12 cellular contexts compared by ENCODE assay signal in the genomic region with DNA sequence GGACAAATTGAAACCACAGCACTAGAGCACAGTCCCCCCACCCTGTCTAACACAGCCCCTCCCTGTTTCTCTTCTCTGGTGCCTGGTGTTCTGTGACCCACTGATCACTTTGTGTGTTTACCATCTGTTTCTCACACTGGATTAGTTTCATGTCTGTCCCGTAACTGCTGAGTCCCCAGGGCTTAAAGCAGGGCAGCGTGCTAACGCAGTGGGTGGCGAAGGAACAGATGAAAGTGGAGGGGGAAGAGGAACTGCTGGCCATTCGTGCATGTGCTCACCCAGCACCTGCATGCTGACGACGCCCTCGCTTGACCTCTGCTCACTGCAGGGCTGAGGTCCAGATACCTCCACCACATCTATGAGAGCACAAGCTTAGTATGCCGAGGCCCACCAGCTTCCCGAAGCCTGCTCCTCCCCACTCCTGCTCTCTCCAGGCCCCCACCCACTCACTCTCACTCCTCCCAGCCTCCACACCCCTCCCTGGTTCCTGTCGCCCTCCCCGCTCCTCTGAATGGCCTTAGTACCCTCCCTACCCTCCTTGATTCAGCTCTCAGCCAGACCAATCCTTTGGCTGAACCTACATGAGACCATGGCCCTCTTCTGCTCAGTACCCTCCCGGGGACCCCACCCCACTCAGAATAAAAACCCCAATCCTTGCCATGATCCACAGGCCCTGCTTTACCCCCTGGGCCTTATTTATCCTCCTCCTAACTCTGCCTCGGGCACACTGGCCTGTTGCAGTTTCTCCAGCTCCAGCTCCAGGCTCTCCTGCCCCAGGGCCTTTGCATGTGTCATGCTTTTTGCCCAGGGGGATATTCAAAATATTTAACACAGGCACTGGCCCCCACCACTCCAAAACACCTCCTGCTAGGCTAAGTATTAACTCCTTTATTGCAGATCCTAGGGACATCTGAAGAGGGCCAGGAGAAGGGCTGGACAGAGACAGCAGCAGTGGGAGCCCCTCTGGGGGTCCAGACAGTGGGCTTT. TPM values are rescaled to one million over a fixed set of nuclear protein-coding genes. Genes with fewer than 3 reads are reported as not detected.
A peak's percentile ranks its signal among the peaks of the same experiment; 100 is the strongest.
DNase-seq lines count a peak whose midpoint lies in the region; ATAC-seq and TF ChIP-seq lines count a peak whose summit lies in the region.
"Had no signal": no experiment of that assay in that cellular context is flagged by ENCODE, and none has a peak within 500 bp of the region (broad histone marks: within the 10 kb centered on the region; RNA-seq: fewer than 3 reads in every experiment).

No MANE protein-coding gene starts in this region.

- H3K36me3 ChIP-seq in DOHH2 (ENCODE audit: control insufficient read depth, low read length), result no peaks in the 10 kb centered on the region
- H3K36me3 ChIP-seq: neutrophil had no signal

- H3K4me1 Mint-ChIP-seq in activated T-helper 17 cell treated with anti-CD3 and anti-CD28 coated beads, Interleukin-2, amount 50 U/mL, for 72 hours, result no peaks in the 10 kb centered on the region

- H3K4me1 ChIP-seq in DOHH2 (ENCODE audit: control insufficient read depth, low read length), result peaks cover 56% of the 10 kb centered on the region

- H3K27ac Mint-ChIP-seq in activated T-helper 17 cell treated with anti-CD3 and anti-CD28 coated beads, Interleukin-2, amount 50 U/mL, for 72 hours, result peak overlapping the region; percentile 44
- H3K27ac Mint-ChIP-seq: activated CD8-positive, alpha-beta memory T cell treated with anti-CD3 and anti-CD28 coated beads, Interleukin-2, amount 10 ng/mL, durations not matched to agents 7 days and 5 days had no signal

- no peaks in the 10 kb centered on the region for H4K20me1 ChIP-seq in DOHH2 (ENCODE audit: control insufficient read depth, insufficient read depth, low read depth, low read length)

- H3K9me3 ChIP-seq in DOHH2 (ENCODE audit: control insufficient read depth, insufficient read depth, low read length), result no peaks in the 10 kb centered on the region
- H3K9me3 ChIP-seq: neutrophil had no signal

- 0 out of 2 replicates have a peak overlapping the region, but pooled peaks have one; percentile 13 for H3K4me3 ChIP-seq in DOHH2 (ENCODE audit: low read length)

- DNase-seq in activated CD8-positive, alpha-beta memory T cell treated with anti-CD3 and anti-CD28 coated beads, Interleukin-2, amount 50 U/mL, for 4 hours, result no peak
- DNase-seq: activated CD8-positive, alpha-beta memory T cell treated with anti-CD3 and anti-CD28 coated beads, Interleukin-2, amount 10 ng/mL, durations not matched to agents 7 days and 5 days; H7; NCI-H1105 had no signal

- peak overlapping the region; percentile 44 for H3K4me2 ChIP-seq in DOHH2 (ENCODE audit: low read length)

- H3F3A ChIP-seq in DOHH2 (ENCODE audit: control insufficient read depth, insufficient read depth), result peaks cover 5% of the 10 kb centered on the region

- H3K27me3 ChIP-seq in DOHH2 (ENCODE audit: control insufficient read depth, low read length), result no peaks in the 10 kb centered on the region

- H3K79me2 ChIP-seq in DOHH2 (ENCODE audit: control insufficient read depth, low read length), result no peaks in the 10 kb centered on the region

- no peaks in the 10 kb centered on the region for H3K9me3 Mint-ChIP-seq in activated T-helper 17 cell treated with anti-CD3 and anti-CD28 coated beads, Interleukin-2, amount 50 U/mL, for 72 hours

- no peaks in the 10 kb centered on the region for H3K36me3 Mint-ChIP-seq in activated T-helper 17 cell treated with anti-CD3 and anti-CD28 coated beads, Interleukin-2, amount 50 U/mL, for 72 hours (ENCODE audit: low read depth)
- H3K36me3 Mint-ChIP-seq: activated CD8-positive, alpha-beta memory T cell treated with anti-CD3 and anti-CD28 coated beads, Interleukin-2, amount 10 ng/mL, durations not matched to agents 7 days and 5 days had no signal

- no peaks in the 10 kb centered on the region for H3K27me3 Mint-ChIP-seq in activated T-helper 17 cell treated with anti-CD3 and anti-CD28 coated beads, Interleukin-2, amount 50 U/mL, for 72 hours
- H3K27me3 Mint-ChIP-seq: activated CD8-positive, alpha-beta memory T cell treated with anti-CD3 and anti-CD28 coated beads, Interleukin-2, amount 10 ng/mL, durations not matched to agents 7 days and 5 days had no signal

- TF ChIP-seq CTCF in DOHH2 (IDR thresholded peaks at IDR 0.05; ENCODE audit: low read depth, low read length, poor library complexity, severe bottlenecking), result no peak

- no peak overlapping the region for H3K4me3 Mint-ChIP-seq in activated T-helper 17 cell treated with anti-CD3 and anti-CD28 coated beads, Interleukin-2, amount 50 U/mL, for 72 hours
- H3K4me3 Mint-ChIP-seq: activated CD8-positive, alpha-beta memory T cell treated with anti-CD3 and anti-CD28 coated beads, Interleukin-2, amount 10 ng/mL, durations not matched to agents 7 days and 5 days had no signal

- peak; percentile 52 for ATAC-seq in GM19372 (IDR thresholded peaks at IDR 0.05; ENCODE audit: low read depth, unreplicated experiment)
- peak; percentile 36 for ATAC-seq in HG03159 (IDR thresholded peaks at IDR 0.05; ENCODE audit: unreplicated experiment)
- ATAC-seq in activated T-helper 17 cell treated with anti-CD3 and anti-CD28 coated beads, Interleukin-2, amount 50 U/mL, for 72 hours (replicated peaks), result no peak
- ATAC-seq in HG03175 (IDR thresholded peaks at IDR 0.05; ENCODE audit: unreplicated experiment), result no peak
- no peak for ATAC-seq in GM21526 (IDR thresholded peaks at IDR 0.05; ENCODE audit: low FRiP score, unreplicated experiment)
- no peak for ATAC-seq in GM19035 (IDR thresholded peaks at IDR 0.05; ENCODE audit: unreplicated experiment)
- ATAC-seq: activated CD8-positive, alpha-beta memory T cell treated with anti-CD3 and anti-CD28 coated beads, Interleukin-2, amount 10 ng/mL, durations not matched to agents 7 days and 5 days had no signal

- no peaks in the 10 kb centered on the region for H3K9me2 ChIP-seq in DOHH2 (replicated peaks; ENCODE audit: control insufficient read depth, low read length)

- peak overlapping the region; percentile 42 for H3K27ac ChIP-seq in DOHH2 (ENCODE audit: low read depth, low read length)
- H3K27ac ChIP-seq: neutrophil had no signal

RNA-seq across cellular contexts. Expression of a gene that starts 15.1 kb away (rescaled TPM):
- 10 to 100 TPM; 38.0 to 62.9 TPM for total RNA-seq in activated T-helper 17 cell treated with anti-CD3 and anti-CD28 coated beads, Interleukin-2, amount 50 U/mL, for 72 hours

Comparison
In these comparisons a context has a peak if more than half of its experiments do, and no peak if none do; other contexts are left out.
1. ATAC-seq: peak in GM19372 (single experiment) and HG03159 (single experiment); none in activated T-helper 17 cell treated with anti-CD3 and anti-CD28 coated beads, Interleukin-2, amount 50 U/mL, for 72 hours (single experiment), HG03175 (single experiment), GM21526 (single experiment) and GM19035 (single experiment).